ENCODE assay signal across 26 cellular contexts in the genomic region with DNA sequence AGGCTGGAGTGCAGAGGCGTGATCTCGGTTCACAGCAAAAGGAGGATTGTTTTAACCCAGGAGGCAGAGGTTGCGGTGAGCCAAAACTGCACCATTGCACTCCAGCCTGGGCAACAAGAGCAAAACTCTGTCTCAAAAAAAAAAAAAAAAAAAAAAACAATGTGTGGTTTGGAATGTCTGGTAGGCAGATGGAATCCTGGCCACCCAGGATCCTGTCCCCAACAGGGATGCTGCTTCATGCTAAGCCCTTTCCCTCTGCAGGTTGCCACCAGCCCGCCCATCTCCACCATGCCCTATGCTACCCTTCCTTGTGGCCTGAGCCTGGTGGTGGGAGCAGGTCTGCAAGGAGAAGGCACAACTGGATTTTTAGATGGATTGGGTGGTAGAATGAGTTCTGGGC.
"Had no signal": no experiment of that assay in that cellular context is flagged by ENCODE, and none has a peak within 500 bp of the region (broad histone marks: within the 10 kb centered on the region; RNA-seq: fewer than 3 reads in every experiment).

No MANE protein-coding gene starts in this region.

- H3K27ac ChIP-seq: colonic mucosa, epithelial cell of prostate, gastrocnemius medialis, pancreas, right lobe of liver, stomach, thyroid gland had no signal

- H3K9me3 ChIP-seq: colonic mucosa, gastrocnemius medialis, pancreas, right lobe of liver, stomach, thyroid gland had no signal

- H3K36me3 Mint-ChIP-seq: memory B cell, type B pancreatic cell had no signal

- DNase-seq: colonic mucosa; effector CD8-positive, alpha-beta T cell; foreskin fibroblast; gastrocnemius medialis; head of caudate nucleus; kidney; midbrain; naive thymus-derived CD4-positive, alpha-beta T cell; occipital lobe; pancreas; retina; right lobe of liver; small intestine; stimulated activated CD4-positive, alpha-beta T cell treated with anti-CD3 and anti-CD28 coated beads, Interleukin-15, amount 100 ng/mL, for 24 hours; stimulated activated CD4-positive, alpha-beta T cell treated with anti-CD3 and anti-CD28 coated beads, Interleukin-2, amount 100 ng/mL, for 48 hours; stimulated activated naive CD4-positive, alpha-beta T cell; stomach; thyroid gland had no signal

- H3K9me3 Mint-ChIP-seq: dendritic cell treated with granulocyte-macrophage colony-stimulating factor and Interleukin-4, amounts not matched to agents 40 ng/mL and 50 ng/mL, for 4 days; memory B cell; nephron; type B pancreatic cell had no signal

- H3K27ac Mint-ChIP-seq: dendritic cell treated with granulocyte-macrophage colony-stimulating factor and Interleukin-4, amounts not matched to agents 40 ng/mL and 50 ng/mL, for 4 days; memory B cell; naive thymus-derived CD4-positive, alpha-beta T cell; nephron; type B pancreatic cell had no signal

- H3K36me3 ChIP-seq: colonic mucosa, gastrocnemius medialis, pancreas, right lobe of liver, stomach, thyroid gland had no signal

- ATAC-seq: esophagus mucosa; gastrocnemius medialis; left lobe of liver; naive thymus-derived CD4-positive, alpha-beta T cell; pancreas; right lobe of liver had no signal

- H3K4me3 Mint-ChIP-seq: dendritic cell treated with granulocyte-macrophage colony-stimulating factor and Interleukin-4, amounts not matched to agents 40 ng/mL and 50 ng/mL, for 4 days; memory B cell; naive thymus-derived CD4-positive, alpha-beta T cell; nephron; type B pancreatic cell had no signal

- H3K4me3 ChIP-seq: colonic mucosa, gastrocnemius medialis, lung, pancreas, right lobe of liver, stomach, thyroid gland had no signal
